In genomic region chr6:140071601-140072062, GRCh38 we compare ENCODE assay signal across 13 cellular contexts.
DNase-seq lines count a peak whose midpoint lies in the region; ATAC-seq and TF ChIP-seq lines count a peak whose summit lies in the region.
"Had no signal": no experiment of that assay in that cellular context is flagged by ENCODE, and none has a peak within 500 bp of the region (broad histone marks: within the 10 kb centered on the region; RNA-seq: fewer than 3 reads in every experiment).

No MANE protein-coding gene starts in this region.

- H3K36me3 ChIP-seq in left ventricle myocardium inferior (no peaks in the 10 kb centered on the region), adrenal gland (replicated peaks in 1 of 2) (no peaks in the 10 kb centered on the region), kidney epithelial cell (ENCODE audit: control insufficient read depth, insufficient read depth, low read length) (no peaks in the 10 kb centered on the region)
- H3K36me3 ChIP-seq: tibial nerve had no signal

- peaks cover 40% of the 10 kb centered on the region for H3K4me1 ChIP-seq in left ventricle myocardium inferior
- peaks cover 15 to 27% of the 10 kb centered on the region in 2 donors for H3K4me1 ChIP-seq in adrenal gland (replicated peaks in 1 of 2)

- no peak for ATAC-seq in Right ventricle myocardium inferior
- no peak for ATAC-seq in activated T-cell treated with anti-CD3 and anti-CD28 coated beads, Interleukin-2, amount 50 U/mL, for 4 hours
- ATAC-seq: activated CD8-positive, alpha-beta T cell treated with anti-CD3 and anti-CD28 coated beads, Interleukin-2, amount 10 ng/mL, durations not matched to agents 7 days and 5 days had no signal

- H3K4me3 Mint-ChIP-seq in activated T-cell treated with anti-CD3 and anti-CD28 coated beads, Interleukin-2, amount 50 U/mL, for 4 hours, result no peak overlapping the region
- H3K4me3 Mint-ChIP-seq: activated CD8-positive, alpha-beta T cell treated with anti-CD3 and anti-CD28 coated beads, Interleukin-2, amount 10 ng/mL, durations not matched to agents 7 days and 5 days had no signal

- H3K27ac ChIP-seq in left ventricle myocardium inferior (replicated peaks) (peak overlapping the region; percentile 55), adrenal gland (peak overlapping the region in 3 of 5 donors; percentile 14 to 76 (median 35))

- intact Hi-C loops in left ventricle myocardium inferior (cut with micrococcal nuclease), result no loop called here
- intact Hi-C loops in Right ventricle myocardium inferior (cut with DNase I), result loop anchor here (10.0 kb wide), 1 partner anchor 307 kb away; no protein-coding TSS in a partner anchor
- intact Hi-C loops in adrenal gland (cut with DNase I), result loop anchor here in 1 of 2 donors (10.0 kb wide), 1 partner anchor 697 kb away; the partner anchor contains the start of gene CITED2

- TF ChIP-seq POLR2A in adrenal gland (IDR thresholded peaks at IDR 0.05), result no peak

- peaks cover 9% of the 10 kb centered on the region for H3K27me3 Mint-ChIP-seq in activated T-cell treated with anti-CD3 and anti-CD28 coated beads, Interleukin-2, amount 50 U/mL, for 4 hours (ENCODE audit: low read depth)

- no peaks in the 10 kb centered on the region for H3K27me3 ChIP-seq in left ventricle myocardium inferior (ENCODE audit: low read depth)
- H3K27me3 ChIP-seq in adrenal gland, result no peaks in the 10 kb centered on the region
- no peaks in the 10 kb centered on the region for H3K27me3 ChIP-seq in kidney epithelial cell (ENCODE audit: control insufficient read depth, insufficient read depth, low read length)
- H3K27me3 ChIP-seq: tibial nerve had no signal

- H3K9me3 ChIP-seq in left ventricle myocardium inferior (replicated peaks) (no peaks in the 10 kb centered on the region), adrenal gland (replicated peaks in 1 of 3) (no peaks in the 10 kb centered on the region)
- H3K9me3 ChIP-seq: tibial nerve had no signal

- H3K4me1 Mint-ChIP-seq in activated T-cell treated with anti-CD3 and anti-CD28 coated beads, Interleukin-2, amount 50 U/mL, for 4 hours (ENCODE audit: low read depth), result no peaks in the 10 kb centered on the region

- WGBS in adrenal gland, 4 donors, result 14 to 35% (median 27%) methylated on average over 1 of the region's 1 CpG

- H3K4me3 ChIP-seq in left ventricle myocardium inferior, result no peak overlapping the region
- H3K4me3 ChIP-seq in adrenal gland, result no peak overlapping the region
- no peak overlapping the region for H3K4me3 ChIP-seq in kidney epithelial cell (ENCODE audit: low read depth, low read length)
- H3K4me3 ChIP-seq: tibial nerve had no signal

- H3K36me3 Mint-ChIP-seq in activated T-cell treated with anti-CD3 and anti-CD28 coated beads, Interleukin-2, amount 50 U/mL, for 4 hours (ENCODE audit: insufficient read depth), result no peaks in the 10 kb centered on the region

- H3K9me3 Mint-ChIP-seq in activated T-cell treated with anti-CD3 and anti-CD28 coated beads, Interleukin-2, amount 50 U/mL, for 4 hours, result no peaks in the 10 kb centered on the region

- TF ChIP-seq CTCF in left ventricle myocardium inferior (IDR thresholded peaks at IDR 0.05; ENCODE audit: borderline replicate concordance) (no peak), adrenal gland (IDR thresholded peaks at IDR 0.05) (no peak), kidney epithelial cell (IDR thresholded peaks at IDR 0.05; ENCODE audit: insufficient read depth, low read length, poor library complexity, severe bottlenecking) (no peak)

- DNase-seq in left ventricle myocardium inferior, result no peak
- DNase-seq in Right ventricle myocardium inferior (ENCODE audit: missing footprints), result no peak
- DNase-seq in adrenal gland, result peak in 3 of 7 donors; percentile 17 to 37 (median 19)
- DNase-seq in kidney epithelial cell (ENCODE audit: low read depth), result peak; percentile 49
- DNase-seq in NCI-H748 treated with DMSO at 0.1 percent for 48 hours (lab: John Stamatoyannopoulos, UW), result no peak
- no peak for DNase-seq in activated T-cell treated with anti-CD3 and anti-CD28 coated beads, Interleukin-2, amount 50 U/mL, for 4 hours
- no peak for DNase-seq in NCI-H2196 treated with DMSO at 0.1 percent for 48 hours (lab: John Stamatoyannopoulos, UW; ENCODE audit: unreplicated experiment)
- DNase-seq in germinal center (ENCODE audit: low spot score), result no peak
- DNase-seq: ACHN; activated CD8-positive, alpha-beta T cell treated with anti-CD3 and anti-CD28 coated beads, Interleukin-2, amount 10 ng/mL, durations not matched to agents 7 days and 5 days; Kasumi-1; occipital lobe had no signal
